19 cellular contexts compared by ENCODE assay signal in genomic region chr18:49731421-49731841, GRCh38.
DNase-seq lines count a peak whose midpoint lies in the region; ATAC-seq, FAIRE-seq and TF ChIP-seq lines count a peak whose summit lies in the region.
"Had no signal": no experiment of that assay in that cellular context is flagged by ENCODE, and none has a peak within 500 bp of the region (broad histone marks: within the 10 kb centered on the region; RNA-seq: fewer than 3 reads in every experiment).

No MANE protein-coding gene starts in this region.

- WGBS in neuronal stem cell (ENCODE audit: extremely low coverage in 2 of 2, insufficient read length in 2 of 2, insufficient replicate concordance in 1 of 2), 2 donors: no CpG with 5 or more reads among the region's 5 CpGs

- CTCF ChIA-PET in CD8-positive, alpha-beta T cell (lab: Charles Lee): interaction anchor here (1.0 kb wide), 1 partner anchor 128 kb away, joined by 3 read pairs; no protein-coding TSS in a partner anchor
- CTCF ChIA-PET in activated CD8-positive, alpha-beta T cell treated with anti-CD3 and anti-CD28 coated beads, Interleukin-2, amount 10 ng/mL, durations not matched to agents 7 days and 5 days (lab: Charles Lee): interaction anchor here (1.4 kb wide), 1 partner anchor 9 kb away, joined by 3 read pairs; no protein-coding TSS in a partner anchor

- no peak overlapping the region for H2BK120ac ChIP-seq in neuronal stem cell (ENCODE audit: low read depth, low read length)

- H3K36me3 ChIP-seq in GM23338 (ENCODE audit: insufficient read depth) (no peaks in the 10 kb centered on the region), bronchial epithelial cell (ENCODE audit: control insufficient read depth, insufficient read depth, low read length) (no peaks in the 10 kb centered on the region), neuronal stem cell (replicated peaks in 1 of 2; ENCODE audit: control insufficient read depth in 2 of 2, insufficient read depth in 2 of 2, low read length in 2 of 2) (no peaks in the 10 kb centered on the region)
- no peaks in the 10 kb centered on the region for H3K36me3 ChIP-seq in CD8-positive, alpha-beta T cell (ENCODE audit: insufficient read depth, low read length)

- DNase-seq in GM23338 (ENCODE audit: low spot score): no peak
- DNase-seq in bronchial epithelial cell (ENCODE audit: low read depth): peak; percentile 83
- no peak for DNase-seq in left lobe of liver (ENCODE audit: low spot score)
- DNase-seq in neuronal stem cell (ENCODE audit: low spot score): no peak
- DNase-seq in CD8-positive, alpha-beta T cell: no peak
- no peak for DNase-seq in activated CD8-positive, alpha-beta T cell treated with anti-CD3 and anti-CD28 coated beads, Interleukin-2, amount 10 ng/mL, durations not matched to agents 7 days and 5 days
- DNase-seq in amygdala (lab: John Stamatoyannopoulos, UW): no peak
- DNase-seq in SHP77 (lab: John Stamatoyannopoulos, UW): no peak
- DNase-seq: COR-L47, GOT3, KG1, NCI-H1417, NCI-H187 treated with DMSO at 0.1 percent for 48 hours, NCI-H345, NCI-H524 treated with DMSO at 0.1 percent for 48 hours, RPMI8226 had no signal

- H3K9me2 ChIP-seq in GM23338 (ENCODE audit: insufficient read depth): peaks cover 4% of the 10 kb centered on the region; the same call in 1 of the 2 replicates

- peaks cover 0 to 4% of the 10 kb centered on the region in 2 donors for H3K9me3 ChIP-seq in neuronal stem cell (replicated peaks in 1 of 2; ENCODE audit: control insufficient read depth in 2 of 2, insufficient read depth in 1 of 2, low read depth in 1 of 2, low read length in 2 of 2)
- no peaks in the 10 kb centered on the region for H3K9me3 ChIP-seq in CD8-positive, alpha-beta T cell (ENCODE audit: low read length)

- H2BK12ac ChIP-seq in neuronal stem cell (ENCODE audit: low read length): no peak overlapping the region

- no peaks in the 10 kb centered on the region for H3K79me2 ChIP-seq in GM23338 (replicated peaks; ENCODE audit: insufficient read depth)

- TF ChIP-seq CTCF in GM23338 (conservative IDR thresholded peaks at IDR 0.05; ENCODE audit: low read depth in 2 of 2) (no peak), bronchial epithelial cell (IDR thresholded peaks at IDR 0.05; ENCODE audit: insufficient read depth, low read length, severe bottlenecking) (no peak)
- TF ChIP-seq CTCF in CD8-positive, alpha-beta T cell (IDR thresholded peaks at IDR 0.05): no peak

- H3K4me1 Mint-ChIP-seq in GM23338: peaks cover 31% of the 10 kb centered on the region
- H3K4me1 Mint-ChIP-seq in CD8-positive, alpha-beta T cell (ENCODE audit: low read depth): no peaks in the 10 kb centered on the region
- no peaks in the 10 kb centered on the region for H3K4me1 Mint-ChIP-seq in activated CD8-positive, alpha-beta T cell treated with anti-CD3 and anti-CD28 coated beads, Interleukin-2, amount 10 ng/mL, durations not matched to agents 7 days and 5 days (ENCODE audit: low read depth)
- H3K4me1 Mint-ChIP-seq: B cell had no signal

- no peak overlapping the region for H4K91ac ChIP-seq in neuronal stem cell (ENCODE audit: low read depth, low read length, poor library complexity)

- H2BK15ac ChIP-seq in neuronal stem cell (ENCODE audit: low read length): no peak overlapping the region

- no peak overlapping the region for H3K23ac ChIP-seq in neuronal stem cell (ENCODE audit: low read depth, low read length, poor library complexity)

- no peak overlapping the region for H4K8ac ChIP-seq in neuronal stem cell (ENCODE audit: low read depth, low read length)

- no peak overlapping the region for H2AK5ac ChIP-seq in neuronal stem cell (ENCODE audit: low read depth, low read length)

- H2AFZ ChIP-seq in GM23338 (peak overlapping the region; percentile 76; the same call in 1 of the 2 replicates), neuronal stem cell (ENCODE audit: low read length) (peak overlapping the region; percentile 53)

- no peak overlapping the region for H3K4me3 Mint-ChIP-seq in GM23338
- no peak overlapping the region for H3K4me3 Mint-ChIP-seq in CD8-positive, alpha-beta T cell
- H3K4me3 Mint-ChIP-seq in activated CD8-positive, alpha-beta T cell treated with anti-CD3 and anti-CD28 coated beads, Interleukin-2, amount 10 ng/mL, durations not matched to agents 7 days and 5 days: no peak overlapping the region
- H3K4me3 Mint-ChIP-seq: B cell had no signal

- H3K9me3 Mint-ChIP-seq in GM23338: no peaks in the 10 kb centered on the region
- H3K9me3 Mint-ChIP-seq in CD8-positive, alpha-beta T cell: no peaks in the 10 kb centered on the region
- no peaks in the 10 kb centered on the region for H3K9me3 Mint-ChIP-seq in activated CD8-positive, alpha-beta T cell treated with anti-CD3 and anti-CD28 coated beads, Interleukin-2, amount 10 ng/mL, durations not matched to agents 7 days and 5 days (ENCODE audit: insufficient read depth)

- no peak for ATAC-seq in GM23338
- peak; percentile 62 for ATAC-seq in left lobe of liver
- no peak for ATAC-seq in CD8-positive, alpha-beta T cell
- no peak for ATAC-seq in activated CD8-positive, alpha-beta T cell treated with anti-CD3 and anti-CD28 coated beads, Interleukin-2, amount 10 ng/mL, durations not matched to agents 7 days and 5 days
- ATAC-seq: GM12878 had no signal

- no peak overlapping the region for H3K18ac ChIP-seq in neuronal stem cell (ENCODE audit: low read length)

- H3K36me3 Mint-ChIP-seq in GM23338 (ENCODE audit: low read depth): no peaks in the 10 kb centered on the region
- H3K36me3 Mint-ChIP-seq in CD8-positive, alpha-beta T cell: no peaks in the 10 kb centered on the region
- H3K36me3 Mint-ChIP-seq in activated CD8-positive, alpha-beta T cell treated with anti-CD3 and anti-CD28 coated beads, Interleukin-2, amount 10 ng/mL, durations not matched to agents 7 days and 5 days (ENCODE audit: low read depth): no peaks in the 10 kb centered on the region

- H3K27ac Mint-ChIP-seq in GM23338: 0 out of 2 replicates have a peak overlapping the region, but pooled peaks have one; percentile 34
- no peak overlapping the region for H3K27ac Mint-ChIP-seq in CD8-positive, alpha-beta T cell
- no peak overlapping the region for H3K27ac Mint-ChIP-seq in activated CD8-positive, alpha-beta T cell treated with anti-CD3 and anti-CD28 coated beads, Interleukin-2, amount 10 ng/mL, durations not matched to agents 7 days and 5 days
- H3K27ac Mint-ChIP-seq: B cell had no signal

- no peaks in the 10 kb centered on the region for H3K27me3 ChIP-seq in GM23338 (ENCODE audit: insufficient read depth)
- no peaks in the 10 kb centered on the region for H3K27me3 ChIP-seq in bronchial epithelial cell (ENCODE audit: control insufficient read depth, insufficient read depth, low read length)
- no peaks in the 10 kb centered on the region for H3K27me3 ChIP-seq in neuronal stem cell (ENCODE audit: control insufficient read depth in 3 of 3, insufficient read depth in 3 of 3, low read depth in 1 of 3, low read length in 3 of 3)
- H3K27me3 ChIP-seq in CD8-positive, alpha-beta T cell (ENCODE audit: insufficient read depth, low read length): no peaks in the 10 kb centered on the region

- H4K20me1 ChIP-seq in GM23338 (replicated peaks; ENCODE audit: insufficient read depth): no peaks in the 10 kb centered on the region

- H3K4me3 ChIP-seq in GM23338 (no peak overlapping the region), bronchial epithelial cell (ENCODE audit: low read depth, low read length) (no peak overlapping the region), neuronal stem cell (ENCODE audit: low read length in 2 of 2) (no peak overlapping the region)
- no peak overlapping the region for H3K4me3 ChIP-seq in CD8-positive, alpha-beta T cell (ENCODE audit: low read depth, low read length)
- H3K4me3 ChIP-seq: GM12878 had no signal

- no peaks in the 10 kb centered on the region; the same call in 1 of the 2 replicates for H3K4me1 ChIP-seq in GM23338 (ENCODE audit: insufficient read depth)
- peaks cover 9 to 10% of the 10 kb centered on the region in 2 donors for H3K4me1 ChIP-seq in neuronal stem cell (ENCODE audit: control insufficient read depth in 2 of 2, insufficient read depth in 1 of 2, low read depth in 1 of 2, low read length in 2 of 2)
- H3K4me1 ChIP-seq in CD8-positive, alpha-beta T cell (ENCODE audit: insufficient read depth, low read length): no peaks in the 10 kb centered on the region

- H3F3A ChIP-seq in GM23338 (replicated peaks; ENCODE audit: low read depth): no peaks in the 10 kb centered on the region

- POLR2A ChIA-PET in CD8-positive, alpha-beta T cell (lab: Charles Lee): no interaction called here
- POLR2A ChIA-PET in activated CD8-positive, alpha-beta T cell treated with anti-CD3 and anti-CD28 coated beads, Interleukin-2, amount 10 ng/mL, durations not matched to agents 7 days and 5 days (lab: Charles Lee): no interaction called here

- H3K27me3 Mint-ChIP-seq in GM23338 (ENCODE audit: insufficient read depth, low read depth, poor library complexity): peaks cover 6% of the 10 kb centered on the region
- H3K27me3 Mint-ChIP-seq in CD8-positive, alpha-beta T cell (ENCODE audit: low read depth): peaks cover 5% of the 10 kb centered on the region
- H3K27me3 Mint-ChIP-seq in activated CD8-positive, alpha-beta T cell treated with anti-CD3 and anti-CD28 coated beads, Interleukin-2, amount 10 ng/mL, durations not matched to agents 7 days and 5 days (ENCODE audit: low read depth): peaks cover 14% of the 10 kb centered on the region

- H3K4ac ChIP-seq in neuronal stem cell (ENCODE audit: low read length): no peak overlapping the region

- intact Hi-C loops in CD8-positive, alpha-beta T cell (cut with DNase I, micrococcal nuclease): no loop called here

- H2BK5ac ChIP-seq in neuronal stem cell (ENCODE audit: low read length): no peak overlapping the region

- H3K79me1 ChIP-seq in neuronal stem cell (ENCODE audit: low read depth, low read length): no peaks in the 10 kb centered on the region

- no peak for FAIRE-seq in bronchial epithelial cell (lab: Jason Lieb, UNC)
- FAIRE-seq: GM12878, GM19239 had no signal

- no peak overlapping the region for H3K27ac ChIP-seq in GM23338 (ENCODE audit: low read depth)
- H3K27ac ChIP-seq in neuronal stem cell (replicated peaks; ENCODE audit: low read length): no peak overlapping the region
- no peak overlapping the region for H3K27ac ChIP-seq in CD8-positive, alpha-beta T cell (ENCODE audit: low read depth, low read length)

- H3K4me2 ChIP-seq in GM23338 (no peak overlapping the region), neuronal stem cell (ENCODE audit: insufficient read depth, low read length, poor library complexity, severe bottlenecking) (no peak overlapping the region)

- no peak overlapping the region for H3K9ac ChIP-seq in neuronal stem cell (ENCODE audit: low read depth, low read length, poor library complexity)

- H3K14ac ChIP-seq in neuronal stem cell (ENCODE audit: low read length): no peak overlapping the region

TF ChIP-seq in GM23338, 12 proteins besides CTCF, POLR2A, EP300 and RAD21 (continues in another document):
- TF ChIP-seq EZH2 (IDR thresholded peaks at IDR 0.05; ENCODE audit: low read depth, unreplicated experiment) (no peak), ZNF114 (CRISPR knock-in tag; IDR thresholded peaks at IDR 0.05) (no peak), POLR2AphosphoS5 (IDR thresholded peaks at IDR 0.05; ENCODE audit: low read depth) (no peak)
